ENCODE assay signal across 11 cellular contexts in genomic region chr12:121423682-121424631, GRCh38. TPM values are rescaled to one million over a fixed set of nuclear protein-coding genes. Genes with fewer than 3 reads are reported as not detected.
DNase-seq lines count a peak whose midpoint lies in the region; FAIRE-seq and TF ChIP-seq lines count a peak whose summit lies in the region.
"Had no signal": no experiment of that assay in that cellular context is flagged by ENCODE, and none has a peak within 500 bp of the region (broad histone marks: within the 10 kb centered on the region; RNA-seq: fewer than 3 reads in every experiment).

No MANE protein-coding gene starts in this region.

- TF ChIP-seq POLR2A in GM12891 (IDR thresholded peaks at IDR 0.05; ENCODE audit: low read depth, low read length) (peak; percentile 12; the same call in 1 of the 2 replicates), esophagus muscularis mucosa (IDR thresholded peaks at IDR 0.05; ENCODE audit: low read depth) (no peak)

- no peak for TF ChIP-seq CTCF in esophagus muscularis mucosa (IDR thresholded peaks at IDR 0.05)

- no peak for FAIRE-seq in GM12891 (lab: Jason Lieb, UNC)

- peak overlapping the region; percentile 65 to 83 (median 80) for H3K27ac ChIP-seq in esophagus muscularis mucosa (replicated peaks in 1 of 4)
- H3K27ac ChIP-seq: suprapubic skin had no signal

- TF ChIP-seq EP300 in esophagus muscularis mucosa (IDR thresholded peaks at IDR 0.05), result peak; percentile 44

- no peak for DNase-seq in GM12891 (ENCODE audit: insufficient read length, low spot score)
- peak; percentile 82 for DNase-seq in MV-4-11 (lab: John Stamatoyannopoulos, UW)
- no peak for DNase-seq in esophagus muscularis mucosa (ENCODE audit: extremely low spot score)
- peak; percentile 42 for DNase-seq in pons (ENCODE audit: low spot score)
- no peak for DNase-seq in NCI-H187 (lab: John Stamatoyannopoulos, UW)
- no peak for DNase-seq in T-helper 2 cell
- no peak for DNase-seq in NCI-H1092 treated with DMSO at 0.1 percent for 48 hours (lab: John Stamatoyannopoulos, UW)
- DNase-seq: activated CD4-positive, alpha-beta T cell treated with anti-CD3 and anti-CD28 coated beads, Interleukin-2, amount 10 ng/mL, durations not matched to agents 7 days and 5 days; activated gamma-delta T cell; NCI-H2171 treated with DMSO at 0.1 percent for 48 hours had no signal

- 48% methylated on average over 13 of the region's 13 CpGs for WGBS in esophagus muscularis mucosa

- intact Hi-C loops in esophagus muscularis mucosa (cut with DNase I), result no loop called here

- peaks cover 29 to 55% (median 45%) of the 10 kb centered on the region in 4 donors for H3K4me1 ChIP-seq in esophagus muscularis mucosa
- H3K4me1 ChIP-seq: suprapubic skin had no signal

- no peaks in the 10 kb centered on the region for H3K9me3 ChIP-seq in esophagus muscularis mucosa
- H3K9me3 ChIP-seq: suprapubic skin had no signal

- no peaks in the 10 kb centered on the region for H3K27me3 ChIP-seq in esophagus muscularis mucosa
- H3K27me3 ChIP-seq: suprapubic skin had no signal

- H3K4me3 ChIP-seq in esophagus muscularis mucosa, result no peak overlapping the region
- H3K4me3 ChIP-seq: suprapubic skin had no signal

- peaks cover 15 to 95% (median 80%) of the 10 kb centered on the region in 4 donors for H3K36me3 ChIP-seq in esophagus muscularis mucosa

TF ChIP-seq in GM12891, 5 proteins besides CTCF, POLR2A, EP300 and RAD21:
- TF ChIP-seq SPI1 (IDR thresholded peaks at IDR 0.05; ENCODE audit: low read depth, low read length), result no peak
- TF ChIP-seq TAF1 (IDR thresholded peaks at IDR 0.05; ENCODE audit: low read depth, low read length), result no peak
- no peak for TF ChIP-seq POU2F2 (IDR thresholded peaks at IDR 0.05; ENCODE audit: low read depth, low read length)

RNA-seq across cellular contexts. Expression of gene RNF34, which starts 24.0 kb away (rescaled TPM):
- polyA plus RNA-seq in GM12891 (2012; ENCODE audit: low read depth, missing spikeins), result 42.1 TPM
- 10 to 100 TPM; 39.6 to 69.9 (median 46.6) TPM for total RNA-seq in esophagus muscularis mucosa

Comparison
In these comparisons a context has a peak if more than half of its experiments do, and no peak if none do; other contexts are left out.
1. DNase-seq: peak in MV-4-11 (single experiment) and pons (single experiment); none in GM12891 (single experiment), esophagus muscularis mucosa (single experiment), NCI-H187 (0 of 2), T-helper 2 cell (0 of 5) and NCI-H1092 treated with DMSO at 0.1 percent for 48 hours (single experiment).